In genomic region chr1:51512120-51512519, GRCh38 we compare ENCODE assay signal across 1 cellular context.
TF ChIP-seq lines count a peak whose summit lies in the region.

No MANE protein-coding gene starts in this region.

TF ChIP-seq in GM12878, 131 proteins besides CTCF, POLR2A, EP300 and RAD21:
- TF ChIP-seq POU2F2 (IDR thresholded peaks at IDR 0.05; ENCODE audit: borderline replicate concordance, low read depth, low read length) = peak; percentile 65; the same call in 1 of the 3 replicates
- no peak for TF ChIP-seq GABPA (IDR thresholded peaks at IDR 0.05; ENCODE audit: low read depth)
